ENCODE assay signal across 26 cellular contexts in the genomic region with DNA sequence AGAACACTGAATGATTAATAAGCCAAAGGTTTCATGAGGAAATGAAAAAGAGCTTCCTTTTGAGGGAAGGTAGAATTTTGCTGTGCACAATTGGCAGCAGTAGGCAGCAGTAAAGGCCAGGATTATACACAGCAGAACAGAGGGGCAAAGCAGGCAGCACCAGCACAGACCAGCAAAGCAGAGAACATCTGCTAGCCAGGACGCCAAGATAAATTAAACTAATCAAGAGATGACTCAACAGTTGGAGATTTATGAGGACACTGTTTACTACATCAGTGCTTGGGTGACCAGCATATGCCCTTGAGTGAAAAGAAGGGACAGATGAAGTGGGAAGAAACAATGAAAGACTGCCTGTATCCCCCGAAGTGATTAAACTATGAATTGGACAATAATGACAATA.
A peak's percentile ranks its signal among the peaks of the same experiment; 100 is the strongest.
DNase-seq lines count a peak whose midpoint lies in the region; ATAC-seq and TF ChIP-seq lines count a peak whose summit lies in the region.
"Had no signal": no experiment of that assay in that cellular context is flagged by ENCODE, and none has a peak within 500 bp of the region (broad histone marks: within the 10 kb centered on the region; RNA-seq: fewer than 3 reads in every experiment).

No MANE protein-coding gene starts in this region.

- DNase-seq in A172 (ENCODE audit: low spot score) (peak; percentile 57), H4 (ENCODE audit: low spot score) (peak; percentile 41), NCI-H524 treated with DMSO at 0.1 percent for 48 hours (lab: John Stamatoyannopoulos, UW) (peak; percentile 77), WERI-Rb-1 (peak; percentile 72), GF-D8 (lab: John Stamatoyannopoulos, UW) (no peak), globus pallidus (ENCODE audit: low spot score) (no peak), heart right ventricle (no peak), left cardiac atrium (no peak)
- DNase-seq: ACHN; activated CD4-positive, alpha-beta T cell treated with anti-CD3 and anti-CD28 coated beads for 48 hours; activated CD8-positive, alpha-beta memory T cell treated with anti-CD3 and anti-CD28 coated beads for 24 hours; activated T-cell treated with anti-CD3 and anti-CD28 coated beads for 4 hours; CD8-positive, alpha-beta memory T cell; foreskin melanocyte; kidney glomerular epithelial cell; lower lobe of right lung; NCI-H1105; NCI-H2029 treated with DMSO at 0.1 percent for 48 hours; SIG-M5; stimulated activated CD4-positive, alpha-beta T cell treated with anti-CD3 and anti-CD28 coated beads, Interleukin-4, amount 100 ng/mL, for 1 hour; stomach; SW 1271; T1000 had no signal

- H3K27me3 ChIP-seq in WERI-Rb-1 (ENCODE audit: insufficient read depth, low read depth, severe bottlenecking) (no peaks in the 10 kb centered on the region), heart right ventricle (no peaks in the 10 kb centered on the region)
- H3K27me3 ChIP-seq: breast epithelium, stomach, vagina had no signal

- peak overlapping the region; percentile 87 for H3K27ac ChIP-seq in WERI-Rb-1
- no peak overlapping the region for H3K27ac ChIP-seq in heart right ventricle
- H3K27ac ChIP-seq: breast epithelium, lower lobe of right lung, stomach, vagina had no signal

- peaks cover 3% of the 10 kb centered on the region for H3K9me3 ChIP-seq in WERI-Rb-1 (ENCODE audit: severe bottlenecking)
- peaks cover 0 to 23% (median 0%) of the 10 kb centered on the region in 11 donors for H3K9me3 ChIP-seq in heart right ventricle
- H3K9me3 ChIP-seq: breast epithelium, lower lobe of right lung, vagina had no signal

- TF ChIP-seq CTCF in WERI-Rb-1 (IDR thresholded peaks at IDR 0.05; ENCODE audit: low read depth, low read length) (no peak), heart right ventricle (IDR thresholded peaks at IDR 0.05) (no peak)

- ATAC-seq in heart right ventricle = no peak
- no peak for ATAC-seq in left cardiac atrium
- ATAC-seq: lower lobe of right lung; natural killer cell treated with Interleukin-12 subunit alpha and Interleukin-12 subunit beta and Interleukin-15 and Interleukin-18, amount 100 ng/mL, for 72 hours had no signal

- intact Hi-C loops in heart right ventricle (cut with DNase I) (no loop called here), left cardiac atrium (cut with DNase I) (no loop called here)

- H3K36me3 ChIP-seq in WERI-Rb-1 (no peaks in the 10 kb centered on the region), heart right ventricle (no peaks in the 10 kb centered on the region)
- H3K36me3 ChIP-seq: breast epithelium, lower lobe of right lung, stomach, vagina had no signal

- no peak overlapping the region for H3K4me3 ChIP-seq in WERI-Rb-1 (ENCODE audit: low read depth, low read length)
- no peak overlapping the region for H3K4me3 ChIP-seq in heart right ventricle
- H3K4me3 ChIP-seq: breast epithelium, lower lobe of right lung, stomach, vagina had no signal

- no peaks in the 10 kb centered on the region for H3K4me1 ChIP-seq in heart right ventricle
- H3K4me1 ChIP-seq: breast epithelium, lower lobe of right lung, stomach, vagina had no signal

- WGBS in heart right ventricle, 2 donors = 65 to 72% methylated on average over 2 of the region's 2 CpGs

Comparison
In these comparisons a context has a peak if more than half of its experiments do, and no peak if none do; other contexts are left out.
1. DNase-seq: peak in A172 (single experiment), H4 (single experiment), NCI-H524 treated with DMSO at 0.1 percent for 48 hours (single experiment) and WERI-Rb-1 (single experiment); none in GF-D8 (single experiment), globus pallidus (single experiment), heart right ventricle (0 of 2) and left cardiac atrium (single experiment).